ENCODE assay signal across 21 cellular contexts in genomic region chr11:19506803-19507466, GRCh38.
"Had no signal": no experiment of that assay in that cellular context is flagged by ENCODE, and none has a peak within 500 bp of the region (broad histone marks: within the 10 kb centered on the region; RNA-seq: fewer than 3 reads in every experiment).

No MANE protein-coding gene starts in this region.

- ATAC-seq: activated CD8-positive, alpha-beta T cell treated with anti-CD3 and anti-CD28 coated beads, Interleukin-2, amount 10 ng/mL, durations not matched to agents 7 days and 5 days; body of pancreas; left ventricle myocardium superior; natural killer cell; stimulated activated memory B cell treated with anti-CD40 and anti-IgM and Interleukin-4, amounts not matched to agents 10 μg/mL and 1 μg/mL and 100 μg/mL, for 72 hours had no signal

- FAIRE-seq: endothelial cell of umbilical vein, urothelium cell line had no signal

- H2AFZ ChIP-seq: parathyroid adenoma had no signal

- DNase-seq: activated CD4-positive, alpha-beta T cell treated with anti-CD3 and anti-CD28 coated beads, Interleukin-2, amount 10 ng/mL, durations not matched to agents 24 days and 14 days; activated CD4-positive, CD25-positive, alpha-beta regulatory T cell; activated CD8-positive, alpha-beta memory T cell treated with anti-CD3 and anti-CD28 coated beads, Interleukin-2, amount 50 U/mL, for 4 hours; activated CD8-positive, alpha-beta T cell treated with anti-CD3 and anti-CD28 coated beads, Interleukin-2, amount 10 ng/mL, durations not matched to agents 7 days and 5 days; activated naive CD8-positive, alpha-beta T cell treated with anti-CD3 and anti-CD28 coated beads for 36 hours; activated T-cell treated with anti-CD3 and anti-CD28 coated beads, Interleukin-2, amount 50 U/mL, for 48 hours; amygdala; body of pancreas; caudate nucleus; colonic mucosa; effector CD4-positive, alpha-beta T cell; esophagus squamous epithelium; left ventricle myocardium superior; mesenchymal stem cell; natural killer cell; thyroid gland had no signal

- H3K27me3 ChIP-seq: body of pancreas, colonic mucosa, thyroid gland had no signal

- H3K4me3 ChIP-seq: body of pancreas, colonic mucosa, esophagus squamous epithelium, thyroid gland had no signal

- H3K27ac ChIP-seq: body of pancreas, colonic mucosa, esophagus squamous epithelium, neutrophil, parathyroid adenoma, thyroid gland had no signal

- H3K9ac ChIP-seq: parathyroid adenoma had no signal

- H3K36me3 ChIP-seq: colonic mucosa, esophagus squamous epithelium, neutrophil, thyroid gland had no signal

- H3K79me2 ChIP-seq: parathyroid adenoma had no signal

- H3K9me3 ChIP-seq: body of pancreas, colonic mucosa, esophagus squamous epithelium, neutrophil, thyroid gland had no signal

- H3K4me1 ChIP-seq: body of pancreas, colonic mucosa, parathyroid adenoma had no signal
